8 cellular contexts compared by ENCODE assay signal in the genomic region with DNA sequence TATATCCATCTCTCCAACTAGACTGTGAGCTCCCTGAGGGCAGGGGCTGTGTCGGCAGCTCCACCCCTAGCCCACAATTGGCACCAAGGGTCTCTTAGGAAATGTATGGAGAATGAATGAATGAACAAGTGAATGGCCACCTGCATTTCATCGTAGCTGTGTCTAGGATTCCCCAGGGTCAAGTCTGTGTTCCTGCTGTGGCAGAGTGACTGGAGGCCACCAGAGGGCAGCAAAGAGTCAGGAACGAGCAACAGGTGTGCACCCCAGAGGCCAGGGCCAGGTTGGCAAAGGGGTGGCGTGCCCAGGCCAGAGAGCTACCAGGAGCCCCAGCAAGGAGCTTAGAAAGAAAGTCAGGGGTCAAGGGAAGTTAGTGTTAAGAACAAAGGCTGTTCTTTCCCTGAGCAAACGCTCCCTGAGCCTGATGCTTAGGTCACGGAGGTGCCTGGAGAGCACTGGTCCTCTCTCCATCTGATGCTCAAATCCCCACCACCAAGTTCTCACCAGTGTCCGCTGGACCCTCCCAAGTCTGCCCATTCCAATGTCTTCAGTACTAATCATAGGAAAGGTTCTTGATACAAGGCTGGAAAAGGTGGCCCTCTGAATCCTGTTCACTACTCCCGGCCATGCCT.
A peak's percentile ranks its signal among the peaks of the same experiment; 100 is the strongest.
DNase-seq lines count a peak whose midpoint lies in the region; ATAC-seq, FAIRE-seq and TF ChIP-seq lines count a peak whose summit lies in the region.

No MANE protein-coding gene starts in this region.

- H3K36me3 Mint-ChIP-seq in endothelial cell (ENCODE audit: low read depth, unreplicated experiment) (peaks cover 2% of the 10 kb centered on the region), natural killer cell (no peaks in the 10 kb centered on the region)
- H3K36me3 Mint-ChIP-seq in stimulated activated memory B cell treated with anti-CD40 and anti-IgM and Interleukin-4, amounts not matched to agents 10 μg/mL and 1 μg/mL and 100 μg/mL, for 72 hours: peaks cover 50% of the 10 kb centered on the region

- no peak overlapping the region for H3K27ac Mint-ChIP-seq in endothelial cell (ENCODE audit: unreplicated experiment)
- H3K27ac Mint-ChIP-seq in natural killer cell: no peak overlapping the region
- peak overlapping the region; percentile 79 for H3K27ac Mint-ChIP-seq in stimulated activated memory B cell treated with anti-CD40 and anti-IgM and Interleukin-4, amounts not matched to agents 10 μg/mL and 1 μg/mL and 100 μg/mL, for 72 hours

- DNase-seq in GM10266 (ENCODE audit: extremely low spot score): peak; percentile 82
- peak; percentile 58 for DNase-seq in NCI-H460 (ENCODE audit: extremely low read depth, low read depth)
- peak; percentile 88 for DNase-seq in activated CD8-positive, alpha-beta memory T cell treated with anti-CD3 and anti-CD28 coated beads for 24 hours
- peak; percentile 70 for DNase-seq in endothelial cell (ENCODE audit: low spot score)
- peak; percentile 57 for DNase-seq in natural killer cell
- DNase-seq in RCC 7860 (ENCODE audit: low spot score): no peak

- peaks cover 3% of the 10 kb centered on the region for H3K4me1 Mint-ChIP-seq in endothelial cell (ENCODE audit: unreplicated experiment)
- peaks cover 0 to 5% of the 10 kb centered on the region in 2 donors for H3K4me1 Mint-ChIP-seq in natural killer cell
- H3K4me1 Mint-ChIP-seq in stimulated activated memory B cell treated with anti-CD40 and anti-IgM and Interleukin-4, amounts not matched to agents 10 μg/mL and 1 μg/mL and 100 μg/mL, for 72 hours: peaks cover 80% of the 10 kb centered on the region

- no peak for FAIRE-seq in RCC 7860 (lab: Jason Lieb, UNC)

- TF ChIP-seq CTCF in GM10266 (IDR thresholded peaks at IDR 0.05; ENCODE audit: control insufficient read depth, insufficient read depth, low read depth, missing control alignments) (peak; percentile 84), endothelial cell (IDR thresholded peaks at IDR 0.05; ENCODE audit: unreplicated experiment) (peak; percentile 89), natural killer cell (IDR thresholded peaks at IDR 0.05) (peak; percentile 92)

- peak; percentile 67 for ATAC-seq in HG02759 (IDR thresholded peaks at IDR 0.05; ENCODE audit: unreplicated experiment)
- peak; percentile 70 to 88 (median 76) for ATAC-seq in natural killer cell
- ATAC-seq in stimulated activated memory B cell treated with anti-CD40 and anti-IgM and Interleukin-4, amounts not matched to agents 10 μg/mL and 1 μg/mL and 100 μg/mL, for 72 hours: peak; percentile 86

- H3K4me3 Mint-ChIP-seq in endothelial cell (ENCODE audit: unreplicated experiment) (no peak overlapping the region), natural killer cell (no peak overlapping the region)
- no peak overlapping the region for H3K4me3 Mint-ChIP-seq in stimulated activated memory B cell treated with anti-CD40 and anti-IgM and Interleukin-4, amounts not matched to agents 10 μg/mL and 1 μg/mL and 100 μg/mL, for 72 hours

- H3K27me3 Mint-ChIP-seq in endothelial cell (ENCODE audit: unreplicated experiment): peaks cover 12% of the 10 kb centered on the region
- peaks cover 5% of the 10 kb centered on the region in 2 donors for H3K27me3 Mint-ChIP-seq in natural killer cell (ENCODE audit: low read depth in 2 of 2)
- H3K27me3 Mint-ChIP-seq in stimulated activated memory B cell treated with anti-CD40 and anti-IgM and Interleukin-4, amounts not matched to agents 10 μg/mL and 1 μg/mL and 100 μg/mL, for 72 hours: no peaks in the 10 kb centered on the region

- intact Hi-C loops in natural killer cell (cut with micrococcal nuclease): loop anchor here (1.0 to 5.0 kb wide), 2 partner anchors 456 to 514 kb away; no protein-coding TSS in a partner anchor

- H3K9me3 Mint-ChIP-seq in endothelial cell (ENCODE audit: unreplicated experiment) (no peaks in the 10 kb centered on the region), natural killer cell (no peaks in the 10 kb centered on the region)
- no peaks in the 10 kb centered on the region for H3K9me3 Mint-ChIP-seq in stimulated activated memory B cell treated with anti-CD40 and anti-IgM and Interleukin-4, amounts not matched to agents 10 μg/mL and 1 μg/mL and 100 μg/mL, for 72 hours
